ENCODE assay signal across 12 cellular contexts in the genomic region with DNA sequence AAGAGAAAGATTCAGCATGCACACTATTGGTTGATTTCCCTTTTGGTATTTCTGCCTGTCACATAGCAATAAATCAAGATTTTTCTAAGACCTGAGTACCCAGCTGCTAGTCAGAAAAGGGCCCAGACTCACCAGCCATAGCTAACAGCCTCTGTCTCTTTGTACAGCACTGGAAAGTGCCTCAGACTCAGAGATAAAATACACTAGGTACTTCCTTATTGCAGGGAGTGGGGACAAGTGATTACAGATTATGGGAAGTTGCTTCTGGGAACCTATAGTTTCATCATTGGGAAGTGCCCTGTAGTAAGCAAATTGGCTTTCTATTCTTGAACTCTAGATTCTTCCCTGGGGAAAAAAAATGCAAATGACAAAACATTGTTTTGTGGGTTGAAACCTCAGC. TPM values are rescaled to one million over a fixed set of nuclear protein-coding genes. Genes with fewer than 3 reads are reported as not detected.
DNase-seq lines count a peak whose midpoint lies in the region; ATAC-seq and TF ChIP-seq lines count a peak whose summit lies in the region.
"Had no signal": no experiment of that assay in that cellular context is flagged by ENCODE, and none has a peak within 500 bp of the region (broad histone marks: within the 10 kb centered on the region; RNA-seq: fewer than 3 reads in every experiment).

A gene (minus strand): TSS at position 171 of the 400 bp plus-strand sequence. CDS start 32 bp downstream, at position 139.

- H3K4me1 Mint-ChIP-seq in CD8-positive, alpha-beta T cell (ENCODE audit: low read depth) = peaks cover 17% of the 10 kb centered on the region
- H3K4me1 Mint-ChIP-seq in activated B cell treated with CpG ODN at 0.5 μM for 24 hours (peaks cover 32% of the 10 kb centered on the region), nephron progenitor cell (no peaks in the 10 kb centered on the region)
- H3K4me1 Mint-ChIP-seq in naive thymus-derived CD8-positive, alpha-beta T cell = peaks cover 3 to 33% (median 8%) of the 10 kb centered on the region in 4 donors
- H3K4me1 Mint-ChIP-seq: nephron had no signal

- H3K9me3 ChIP-seq in CD8-positive, alpha-beta T cell (ENCODE audit: low read length) = no peaks in the 10 kb centered on the region
- H3K9me3 ChIP-seq: gastroesophageal sphincter had no signal

- no peaks in the 10 kb centered on the region for H3K27me3 ChIP-seq in CD8-positive, alpha-beta T cell (ENCODE audit: insufficient read depth, low read length)
- H3K27me3 ChIP-seq: gastroesophageal sphincter had no signal

- intact Hi-C loops in CD8-positive, alpha-beta T cell (cut with DNase I, micrococcal nuclease) = no loop called here
- intact Hi-C loops in activated B cell treated with CpG ODN at 0.5 μM for 24 hours (cut with micrococcal nuclease) = no loop called here

- no peaks in the 10 kb centered on the region for H3K27me3 Mint-ChIP-seq in CD8-positive, alpha-beta T cell (ENCODE audit: low read depth)
- H3K27me3 Mint-ChIP-seq in activated B cell treated with CpG ODN at 0.5 μM for 24 hours (no peaks in the 10 kb centered on the region), nephron progenitor cell (ENCODE audit: low read depth, poor library complexity) (no peaks in the 10 kb centered on the region)
- H3K27me3 Mint-ChIP-seq in naive thymus-derived CD8-positive, alpha-beta T cell = no peaks in the 10 kb centered on the region

- no peak within 1 kb of the TSS for H3K27ac ChIP-seq in CD8-positive, alpha-beta T cell (ENCODE audit: low read depth, low read length)
- H3K27ac ChIP-seq: gastroesophageal sphincter had no signal

- no peak within 1 kb of the TSS for H3K4me3 Mint-ChIP-seq in CD8-positive, alpha-beta T cell
- H3K4me3 Mint-ChIP-seq in activated B cell treated with CpG ODN at 0.5 μM for 24 hours (peak within 1 kb of the TSS; percentile 8), nephron progenitor cell (no peak within 1 kb of the TSS)
- H3K4me3 Mint-ChIP-seq in naive thymus-derived CD8-positive, alpha-beta T cell = peak within 1 kb of the TSS in 1 of 10 donors; percentile 16
- H3K4me3 Mint-ChIP-seq: nephron had no signal

- H3K36me3 ChIP-seq in CD8-positive, alpha-beta T cell (ENCODE audit: insufficient read depth, low read length) = peaks cover 15% of the 10 kb centered on the region

- in situ Hi-C loops in KBM-7 (cut with MboI; ENCODE audit: low pct_unique_long_range_greater_than_20kb, low sequenced_read_pairs) = no loop called here

- CTCF ChIA-PET in CD8-positive, alpha-beta T cell (lab: Charles Lee) = no interaction called here
- CTCF ChIA-PET in activated B cell treated with CpG ODN at 0.5 μM for 24 hours (lab: Charles Lee) = no interaction called here

- H3K4me3 ChIP-seq in CD8-positive, alpha-beta T cell (ENCODE audit: low read depth, low read length) = no peak within 1 kb of the TSS
- H3K4me3 ChIP-seq: gastroesophageal sphincter had no signal

- H3K36me3 Mint-ChIP-seq in CD8-positive, alpha-beta T cell = peaks cover 33% of the 10 kb centered on the region
- peaks cover 30% of the 10 kb centered on the region for H3K36me3 Mint-ChIP-seq in activated B cell treated with CpG ODN at 0.5 μM for 24 hours (ENCODE audit: low read depth)
- peaks cover 5 to 32% (median 25%) of the 10 kb centered on the region in 3 donors for H3K36me3 Mint-ChIP-seq in naive thymus-derived CD8-positive, alpha-beta T cell
- H3K36me3 Mint-ChIP-seq in nephron progenitor cell (ENCODE audit: low read depth) = no peaks in the 10 kb centered on the region

- peaks cover 2% of the 10 kb centered on the region for H3K9me3 Mint-ChIP-seq in CD8-positive, alpha-beta T cell
- H3K9me3 Mint-ChIP-seq in activated B cell treated with CpG ODN at 0.5 μM for 24 hours = no peaks in the 10 kb centered on the region
- H3K9me3 Mint-ChIP-seq in naive thymus-derived CD8-positive, alpha-beta T cell = peaks cover 0 to 2% (median 0%) of the 10 kb centered on the region in 9 donors
- H3K9me3 Mint-ChIP-seq in nephron progenitor cell = peaks cover 19% of the 10 kb centered on the region

- no peak for DNase-seq in CD8-positive, alpha-beta T cell
- peak; percentile 49 for DNase-seq in KBM-7
- DNase-seq in activated B cell treated with CpG ODN at 0.5 μM for 24 hours = no peak
- no peak for DNase-seq in naive thymus-derived CD8-positive, alpha-beta T cell
- no peak for DNase-seq in NCI-H1092 treated with DMSO at 0.1 percent for 48 hours (lab: John Stamatoyannopoulos, UW)
- DNase-seq in nephron progenitor cell = no peak
- DNase-seq in effector CD4-positive, alpha-beta T cell = no peak
- DNase-seq: SW 1271 had no signal

- no peak for ATAC-seq in CD8-positive, alpha-beta T cell
- peak; percentile 45 for ATAC-seq in activated B cell treated with CpG ODN at 0.5 μM for 24 hours (ENCODE audit: low read depth)
- no peak for ATAC-seq in naive thymus-derived CD8-positive, alpha-beta T cell
- ATAC-seq: gastroesophageal sphincter had no signal

- POLR2A ChIA-PET in CD8-positive, alpha-beta T cell (lab: Charles Lee) = no interaction called here
- POLR2A ChIA-PET in activated B cell treated with CpG ODN at 0.5 μM for 24 hours (lab: Charles Lee) = no interaction called here
- POLR2A ChIA-PET in naive thymus-derived CD8-positive, alpha-beta T cell (lab: Charles Lee) = no interaction called here

- peak within 1 kb of the TSS; percentile 78 for H3K27ac Mint-ChIP-seq in CD8-positive, alpha-beta T cell
- H3K27ac Mint-ChIP-seq in activated B cell treated with CpG ODN at 0.5 μM for 24 hours (peak within 1 kb of the TSS; percentile 41), nephron progenitor cell (no peak within 1 kb of the TSS)
- H3K27ac Mint-ChIP-seq in naive thymus-derived CD8-positive, alpha-beta T cell = peak within 1 kb of the TSS in 8 of 10 donors; percentile 8 to 66 (median 36)
- H3K27ac Mint-ChIP-seq: nephron had no signal

- no peaks in the 10 kb centered on the region for H3K4me1 ChIP-seq in CD8-positive, alpha-beta T cell (ENCODE audit: insufficient read depth, low read length)
- H3K4me1 ChIP-seq: gastroesophageal sphincter had no signal

- no peak for TF ChIP-seq CTCF in CD8-positive, alpha-beta T cell (IDR thresholded peaks at IDR 0.05)
- no peak for TF ChIP-seq CTCF in activated B cell treated with CpG ODN at 0.5 μM for 24 hours (IDR thresholded peaks at IDR 0.05)
- no peak for TF ChIP-seq CTCF in nephron progenitor cell (IDR thresholded peaks at IDR 0.05)

RNA-seq across cellular contexts. Expression of the gene that starts here (rescaled TPM):
- not detected for total RNA-seq in CD8-positive, alpha-beta T cell
- 0.32 TPM in 1 of 2 replicates, not detected in the other for total RNA-seq in activated B cell treated with CpG ODN at 0.5 μM for 24 hours
- total RNA-seq in naive thymus-derived CD8-positive, alpha-beta T cell = not detected
- not detected for polyA plus RNA-seq in naive thymus-derived CD8-positive, alpha-beta T cell
- total RNA-seq: LHCN-M2 had no signal
- polyA plus RNA-seq: keratinocyte had no signal

Comparison
In these comparisons a context has a peak if more than half of its experiments do, and no peak if none do; other contexts are left out.
1. Peak in ATAC-seq in activated B cell treated with CpG ODN at 0.5 μM for 24 hours; RNA of the gene not detected or under 1 TPM.